1 cellular context compared by ENCODE assay signal in genomic region chr9:84485539-84485938, GRCh38.
TF ChIP-seq lines count a peak whose summit lies in the region.

No MANE protein-coding gene starts in this region.

TF ChIP-seq in GM23338, 12 proteins besides CTCF, POLR2A, EP300 and RAD21 (continued from another document):
- no peak for TF ChIP-seq ZNF462 (CRISPR knock-in tag; IDR thresholded peaks at IDR 0.05)
- no peak for TF ChIP-seq JUNB (IDR thresholded peaks at IDR 0.05; ENCODE audit: unreplicated experiment)
- TF ChIP-seq ZNF331 (CRISPR knock-in tag; IDR thresholded peaks at IDR 0.05; ENCODE audit: low read depth), result no peak
- no peak for TF ChIP-seq ZNF114 (CRISPR knock-in tag; IDR thresholded peaks at IDR 0.05)
- no peak for TF ChIP-seq NANOG (IDR thresholded peaks at IDR 0.05; ENCODE audit: borderline replicate concordance)
- TF ChIP-seq EZH2 (IDR thresholded peaks at IDR 0.05; ENCODE audit: low read depth, unreplicated experiment), result no peak
- no peak for TF ChIP-seq CREB1 (CRISPR knock-in tag; IDR thresholded peaks at IDR 0.05; ENCODE audit: low read depth)
- TF ChIP-seq, protein P1, sequence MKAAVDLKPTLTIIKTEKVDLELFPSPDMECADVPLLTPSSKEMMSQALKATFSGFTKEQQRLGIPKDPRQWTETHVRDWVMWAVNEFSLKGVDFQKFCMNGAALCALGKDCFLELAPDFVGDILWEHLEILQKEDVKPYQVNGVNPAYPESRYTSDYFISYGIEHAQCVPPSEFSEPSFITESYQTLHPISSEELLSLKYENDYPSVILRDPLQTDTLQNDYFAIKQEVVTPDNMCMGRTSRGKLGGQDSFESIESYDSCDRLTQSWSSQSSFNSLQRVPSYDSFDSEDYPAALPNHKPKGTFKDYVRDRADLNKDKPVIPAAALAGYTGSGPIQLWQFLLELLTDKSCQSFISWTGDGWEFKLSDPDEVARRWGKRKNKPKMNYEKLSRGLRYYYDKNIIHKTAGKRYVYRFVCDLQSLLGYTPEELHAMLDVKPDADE (IDR thresholded peaks at IDR 0.05), result no peak
TF ChIP-seq in GM23338: peak in this region for 0.
